1 cellular context compared by ENCODE assay signal in genomic region chr12:104593482-104593881, GRCh38.
TF ChIP-seq lines count a peak whose summit lies in the region.

No MANE protein-coding gene starts in this region.

TF ChIP-seq in K562, 482 proteins besides CTCF, POLR2A, EP300 and RAD21 (continued from another document and continues in another):
- TF ChIP-seq HMBOX1 (IDR thresholded peaks at IDR 0.05) (peak; percentile 42; the same call in 1 of the 2 replicates), RBM17 (IDR thresholded peaks at IDR 0.05; ENCODE audit: borderline replicate concordance, low read depth, low read length) (no peak), ETV5 (CRISPR knock-in tag; IDR thresholded peaks at IDR 0.05; ENCODE audit: low read depth) (no peak), DPF2 (IDR thresholded peaks at IDR 0.05) (peak; percentile 55; the same call in 1 of the 2 replicates), KLF13 (tag; IDR thresholded peaks at IDR 0.05; ENCODE audit: borderline replicate concordance, low read depth) (no peak), TAL1 (IDR thresholded peaks at IDR 0.05) (peak; percentile 49), L3MBTL2 (IDR thresholded peaks at IDR 0.05) (peak; percentile 35; the same call in 1 of the 2 replicates), MTA3 (IDR thresholded peaks at IDR 0.05; ENCODE audit: borderline replicate concordance) (0 out of 2 replicates have a peak, but pooled peaks have one; percentile 22), MEF2A (IDR thresholded peaks at IDR 0.05; ENCODE audit: control insufficient read depth, low read depth, low read length) (no peak), GABPA (tag; conservative IDR thresholded peaks at IDR 0.05; ENCODE audit: low read depth) (no peak), ZSCAN32 (CRISPR knock-in tag; IDR thresholded peaks at IDR 0.05) (no peak), FOXM1 (IDR thresholded peaks at IDR 0.05; ENCODE audit: low read depth) (peak; percentile 51; the same call in 1 of the 2 replicates), FOXM1 (CRISPR knock-in tag; IDR thresholded peaks at IDR 0.05; ENCODE audit: low read depth) (no peak), MLX (CRISPR knock-in tag; conservative IDR thresholded peaks at IDR 0.05) (no peak), FOSL1 (tag; conservative IDR thresholded peaks at IDR 0.05) (0 out of 2 replicates have a peak, but pooled peaks have one; percentile 13), ZNF274 (IDR thresholded peaks at IDR 0.05; ENCODE audit: borderline replicate concordance, low read depth, low read length) (no peak), XRCC4 (IDR thresholded peaks at IDR 0.05; ENCODE audit: extremely low read depth, insufficient read depth, insufficient read length) (no peak), TCF3 (CRISPR knock-in tag; IDR thresholded peaks at IDR 0.05) (peak; percentile 63), ATF4 (CRISPR knock-in tag; IDR thresholded peaks at IDR 0.05) (no peak), KDM4B (IDR thresholded peaks at IDR 0.05; ENCODE audit: borderline replicate concordance in 2 of 2, low read depth in 1 of 2) (no peak), E2F3 (CRISPR knock-in tag; IDR thresholded peaks at IDR 0.05) (no peak), CBFA2T2 (conservative IDR thresholded peaks at IDR 0.05) (0 out of 2 replicates have a peak, but pooled peaks have one; percentile 4), ZNF696 (CRISPR knock-in tag; conservative IDR thresholded peaks at IDR 0.05) (no peak), JUN (IDR thresholded peaks at IDR 0.05; ENCODE audit: borderline replicate concordance, low read depth, low read length) (no peak), JUN (CRISPR knock-in tag; IDR thresholded peaks at IDR 0.05; ENCODE audit: borderline replicate concordance) (no peak), ZNF354B (CRISPR knock-in tag; IDR thresholded peaks at IDR 0.05) (no peak), ZBTB34 (CRISPR knock-in tag; IDR thresholded peaks at IDR 0.05) (no peak), PATZ1 (CRISPR knock-in tag; IDR thresholded peaks at IDR 0.05; ENCODE audit: borderline replicate concordance) (no peak), ZNF24 (IDR thresholded peaks at IDR 0.05) (0 out of 2 replicates have a peak, but pooled peaks have one; percentile 32), ZNF57 (CRISPR knock-in tag; IDR thresholded peaks at IDR 0.05) (no peak), ZFP1 (CRISPR knock-in tag; IDR thresholded peaks at IDR 0.05) (no peak), FOXJ3 (CRISPR knock-in tag; IDR thresholded peaks at IDR 0.05) (no peak), PCBP1 (IDR thresholded peaks at IDR 0.05; ENCODE audit: low read depth, low read length, poor library complexity, severe bottlenecking) (no peak), ESRRA (IDR thresholded peaks at IDR 0.05; ENCODE audit: borderline replicate concordance, low read depth) (peak; percentile 77; the same call in 1 of the 2 replicates), SAFB (IDR thresholded peaks at IDR 0.05; ENCODE audit: borderline replicate concordance, low read depth, low read length) (no peak), RFX1 (IDR thresholded peaks at IDR 0.05) (no peak), RCOR1 (IDR thresholded peaks at IDR 0.05; ENCODE audit: borderline replicate concordance in 1 of 2, low read depth in 2 of 2, low read length in 2 of 2) (peak; percentile 43 to 91; a peak in 3 of 4 replicates), HDAC2 (IDR thresholded peaks at IDR 0.05) (peak; percentile 87), PHF20 (IDR thresholded peaks at IDR 0.05; ENCODE audit: partially characterized antibody) (peak; percentile 27), SMARCE1 (IDR thresholded peaks at IDR 0.05) (peak; percentile 23; the same call in 1 of the 2 replicates), KAT2B (IDR thresholded peaks at IDR 0.05; ENCODE audit: low read depth, low read length) (no peak), PTRF (tag; IDR thresholded peaks at IDR 0.05) (no peak), ZNF224 (CRISPR knock-in tag; IDR thresholded peaks at IDR 0.05) (no peak), ZNF212 (CRISPR knock-in tag; IDR thresholded peaks at IDR 0.05) (no peak), PHB (CRISPR knock-in tag; IDR thresholded peaks at IDR 0.05) (no peak), NCOA2 (IDR thresholded peaks at IDR 0.05; ENCODE audit: partially characterized antibody in 2 of 2) (no peak), RBM15 (IDR thresholded peaks at IDR 0.05; ENCODE audit: insufficient read depth, low read length) (no peak), BCOR (IDR thresholded peaks at IDR 0.05) (peak; percentile 97), PKNOX1 (IDR thresholded peaks at IDR 0.05) (peak; percentile 42), NCOR1 (IDR thresholded peaks at IDR 0.05) (no peak; the same call in 1 of the 2 replicates)
- TF ChIP-seq, protein P1, sequence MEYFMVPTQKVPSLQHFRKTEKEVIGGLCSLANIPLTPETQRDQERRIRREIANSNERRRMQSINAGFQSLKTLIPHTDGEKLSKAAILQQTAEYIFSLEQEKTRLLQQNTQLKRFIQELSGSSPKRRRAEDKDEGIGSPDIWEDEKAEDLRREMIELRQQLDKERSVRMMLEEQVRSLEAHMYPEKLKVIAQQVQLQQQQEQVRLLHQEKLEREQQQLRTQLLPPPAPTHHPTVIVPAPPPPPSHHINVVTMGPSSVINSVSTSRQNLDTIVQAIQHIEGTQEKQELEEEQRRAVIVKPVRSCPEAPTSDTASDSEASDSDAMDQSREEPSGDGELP (CRISPR knock-in tag; IDR thresholded peaks at IDR 0.05; ENCODE audit: borderline replicate concordance): no peak
- TF ChIP-seq, protein P2, sequence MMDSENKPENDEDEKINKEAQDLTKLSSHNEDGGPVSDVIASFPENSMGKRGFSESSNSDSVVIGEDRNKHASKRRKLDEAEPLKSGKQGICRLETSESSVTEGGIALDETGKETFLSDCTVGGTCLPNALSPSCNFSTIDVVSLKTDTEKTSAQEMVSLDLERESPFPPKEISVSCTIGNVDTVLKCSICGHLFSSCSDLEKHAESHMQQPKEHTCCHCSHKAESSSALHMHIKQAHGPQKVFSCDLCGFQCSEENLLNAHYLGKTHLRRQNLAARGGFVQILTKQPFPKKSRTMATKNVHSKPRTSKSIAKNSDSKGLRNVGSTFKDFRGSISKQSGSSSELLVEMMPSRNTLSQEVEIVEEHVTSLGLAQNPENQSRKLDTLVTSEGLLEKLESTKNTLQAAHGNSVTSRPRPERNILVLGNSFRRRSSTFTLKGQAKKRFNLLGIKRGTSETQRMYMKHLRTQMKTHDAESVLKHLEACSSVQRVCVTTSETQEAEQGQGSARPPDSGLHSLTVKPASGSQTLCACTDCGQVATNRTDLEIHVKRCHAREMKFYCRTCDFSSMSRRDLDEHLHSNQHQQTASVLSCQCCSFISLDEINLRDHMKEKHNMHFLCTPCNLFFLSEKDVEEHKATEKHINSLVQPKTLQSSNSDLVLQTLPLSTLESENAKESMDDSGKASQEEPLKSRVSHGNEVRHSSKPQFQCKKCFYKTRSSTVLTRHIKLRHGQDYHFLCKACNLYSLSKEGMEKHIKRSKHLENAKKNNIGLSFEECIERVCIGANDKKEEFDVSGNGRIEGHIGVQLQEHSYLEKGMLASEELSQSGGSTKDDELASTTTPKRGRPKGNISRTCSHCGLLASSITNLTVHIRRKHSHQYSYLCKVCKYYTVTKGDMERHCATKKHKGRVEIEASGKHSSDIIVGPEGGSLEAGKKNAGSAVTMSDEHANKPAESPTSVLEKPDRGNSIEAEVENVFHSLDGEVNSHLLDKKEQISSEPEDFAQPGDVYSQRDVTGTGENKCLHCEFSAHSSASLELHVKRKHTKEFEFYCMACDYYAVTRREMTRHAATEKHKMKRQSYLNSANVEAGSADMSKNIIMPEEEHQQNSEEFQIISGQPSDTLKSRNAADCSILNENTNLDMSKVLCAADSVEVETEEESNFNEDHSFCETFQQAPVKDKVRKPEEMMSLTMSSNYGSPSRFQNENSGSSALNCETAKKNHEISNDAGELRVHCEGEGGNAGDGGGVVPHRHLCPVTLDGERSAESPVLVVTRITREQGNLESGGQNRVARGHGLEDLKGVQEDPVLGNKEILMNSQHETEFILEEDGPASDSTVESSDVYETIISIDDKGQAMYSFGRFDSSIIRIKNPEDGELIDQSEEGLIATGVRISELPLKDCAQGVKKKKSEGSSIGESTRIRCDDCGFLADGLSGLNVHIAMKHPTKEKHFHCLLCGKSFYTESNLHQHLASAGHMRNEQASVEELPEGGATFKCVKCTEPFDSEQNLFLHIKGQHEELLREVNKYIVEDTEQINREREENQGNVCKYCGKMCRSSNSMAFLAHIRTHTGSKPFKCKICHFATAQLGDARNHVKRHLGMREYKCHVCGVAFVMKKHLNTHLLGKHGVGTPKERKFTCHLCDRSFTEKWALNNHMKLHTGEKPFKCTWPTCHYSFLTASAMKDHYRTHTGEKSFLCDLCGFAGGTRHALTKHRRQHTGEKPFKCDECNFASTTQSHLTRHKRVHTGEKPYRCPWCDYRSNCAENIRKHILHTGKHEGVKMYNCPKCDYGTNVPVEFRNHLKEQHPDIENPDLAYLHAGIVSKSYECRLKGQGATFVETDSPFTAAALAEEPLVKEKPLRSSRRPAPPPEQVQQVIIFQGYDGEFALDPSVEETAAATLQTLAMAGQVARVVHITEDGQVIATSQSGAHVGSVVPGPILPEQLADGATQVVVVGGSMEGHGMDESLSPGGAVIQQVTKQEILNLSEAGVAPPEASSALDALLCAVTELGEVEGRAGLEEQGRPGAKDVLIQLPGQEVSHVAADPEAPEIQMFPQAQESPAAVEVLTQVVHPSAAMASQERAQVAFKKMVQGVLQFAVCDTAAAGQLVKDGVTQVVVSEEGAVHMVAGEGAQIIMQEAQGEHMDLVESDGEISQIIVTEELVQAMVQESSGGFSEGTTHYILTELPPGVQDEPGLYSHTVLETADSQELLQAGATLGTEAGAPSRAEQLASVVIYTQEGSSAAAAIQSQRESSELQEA (IDR thresholded peaks at IDR 0.05; ENCODE audit: low read depth): no peak
- TF ChIP-seq, protein P3, sequence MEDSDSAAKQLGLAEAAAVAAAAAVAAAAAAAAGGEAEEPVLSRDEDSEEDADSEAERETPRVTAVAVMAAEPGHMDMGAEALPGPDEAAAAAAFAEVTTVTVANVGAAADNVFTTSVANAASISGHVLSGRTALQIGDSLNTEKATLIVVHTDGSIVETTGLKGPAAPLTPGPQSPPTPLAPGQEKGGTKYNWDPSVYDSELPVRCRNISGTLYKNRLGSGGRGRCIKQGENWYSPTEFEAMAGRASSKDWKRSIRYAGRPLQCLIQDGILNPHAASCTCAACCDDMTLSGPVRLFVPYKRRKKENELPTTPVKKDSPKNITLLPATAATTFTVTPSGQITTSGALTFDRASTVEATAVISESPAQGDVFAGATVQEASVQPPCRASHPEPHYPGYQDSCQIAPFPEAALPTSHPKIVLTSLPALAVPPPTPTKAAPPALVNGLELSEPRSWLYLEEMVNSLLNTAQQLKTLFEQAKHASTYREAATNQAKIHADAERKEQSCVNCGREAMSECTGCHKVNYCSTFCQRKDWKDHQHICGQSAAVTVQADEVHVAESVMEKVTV (CRISPR knock-in tag; IDR thresholded peaks at IDR 0.05): no peak
